8 cellular contexts compared by ENCODE assay signal in the genomic region with DNA sequence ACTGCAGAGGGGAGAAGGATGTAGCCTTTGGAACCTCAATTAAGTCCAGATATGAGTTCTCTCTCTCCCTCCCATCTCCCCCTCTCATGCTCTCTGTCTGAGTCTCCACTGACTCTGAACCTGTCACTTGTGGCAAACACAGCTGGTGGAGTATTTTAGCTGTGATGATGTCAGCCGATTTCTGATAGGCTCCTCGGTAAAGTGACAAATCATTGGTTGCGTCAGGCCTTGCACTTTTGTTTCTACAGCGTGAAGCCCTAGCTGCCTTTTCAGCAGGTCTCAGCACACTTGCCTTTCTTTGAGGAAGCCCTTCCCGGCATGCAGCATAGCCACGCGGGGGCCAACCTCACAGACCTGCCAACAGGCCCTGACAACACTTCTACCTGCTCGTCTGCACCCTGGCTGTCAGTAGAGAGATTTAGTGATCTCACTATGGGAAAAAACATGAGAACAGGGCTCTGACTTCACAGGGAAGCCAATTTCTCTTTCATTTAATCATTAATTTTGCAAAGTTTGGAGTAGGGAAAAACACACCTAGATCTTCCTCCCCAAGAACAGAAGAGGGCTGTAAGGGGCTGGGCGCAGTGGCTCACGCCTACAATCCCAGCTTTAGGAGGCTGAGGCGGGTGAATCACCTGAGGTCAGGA.
DNase-seq lines count a peak whose midpoint lies in the region; ATAC-seq lines count a peak whose summit lies in the region.

No MANE protein-coding gene starts in this region.

- DNase-seq in DMS53 treated with DMSO at 0.1 percent for 48 hours (lab: John Stamatoyannopoulos, UW; ENCODE audit: unreplicated experiment) = peak; percentile 90
- peak; percentile 45 for DNase-seq in KBM-7
- peak; percentile 43 to 91 (median 64) for DNase-seq in T-helper 1 cell
- peak in 52 of 58 donors; percentile 7 to 85 (median 51) for DNase-seq in anterior cingulate cortex (lab: John Stamatoyannopoulos, UW)
- peak; percentile 82 for DNase-seq in kidney tubule cell (ENCODE audit: low spot score)
- peak; percentile 54 to 62 for DNase-seq in stimulated activated CD4-positive, alpha-beta T cell treated with anti-CD3 and anti-CD28 coated beads, Interleukin-2, amount 100 ng/mL, for 48 hours
- DNase-seq in NCI-H345 (lab: John Stamatoyannopoulos, UW) = no peak

- ATAC-seq in GM21528 (IDR thresholded peaks at IDR 0.05; ENCODE audit: low FRiP score, unreplicated experiment) = peak; percentile 81

- in situ Hi-C loops in KBM-7 (cut with MboI; ENCODE audit: low pct_unique_long_range_greater_than_20kb, low sequenced_read_pairs) = no loop called here
